Comparison of ENCODE assay signal across 8 cellular contexts in genomic region chr2:231411871-231412615, GRCh38. TPM values are rescaled to one million over a fixed set of nuclear protein-coding genes. Genes with fewer than 3 reads are reported as not detected.
DNase-seq lines count a peak whose midpoint lies in the region; ATAC-seq and TF ChIP-seq lines count a peak whose summit lies in the region.

No MANE protein-coding gene starts in this region.

- peaks cover 38% of the 10 kb centered on the region for H3K27me3 ChIP-seq in CD4-positive, alpha-beta T cell (ENCODE audit: control insufficient read depth, insufficient read depth, low read length)
- no peaks in the 10 kb centered on the region for H3K27me3 ChIP-seq in muscle layer of colon (ENCODE audit: control insufficient read depth in 1 of 2, insufficient read depth in 2 of 2, low read length in 2 of 2)

- H3K27ac ChIP-seq in CD4-positive, alpha-beta T cell (ENCODE audit: low read depth, low read length): no peak overlapping the region
- peak overlapping the region; percentile 24 for H3K27ac ChIP-seq in muscle layer of colon (ENCODE audit: low read depth, low read length)

- H3K27ac Mint-ChIP-seq in CD4-positive, alpha-beta T cell: no peak overlapping the region

- peaks cover 1% of the 10 kb centered on the region for H3K4me1 Mint-ChIP-seq in CD4-positive, alpha-beta T cell (ENCODE audit: low read depth)

- H3K4me1 ChIP-seq in muscle layer of colon (ENCODE audit: insufficient read depth, low read length): peaks cover 10% of the 10 kb centered on the region

- CTCF ChIA-PET in CD4-positive, alpha-beta T cell (lab: Charles Lee): interaction anchor here (0.6 to 1.0 kb wide), 2 partner anchors 210 to 338 kb away, joined by 3 read pairs; no protein-coding TSS in a partner anchor

- peak; percentile 37 for TF ChIP-seq POLR2A in GM19193 (IDR thresholded peaks at IDR 0.05; ENCODE audit: extremely low read depth, insufficient read depth, insufficient read length)

- peak overlapping the region; percentile 63 to 74 for H3K4me3 ChIP-seq in muscle layer of colon (ENCODE audit: low read depth in 1 of 2, low read length in 2 of 2)

- H3K4me3 Mint-ChIP-seq in CD4-positive, alpha-beta T cell: peak overlapping the region; percentile 80

- ATAC-seq in CD4-positive, alpha-beta T cell (ENCODE audit: poor library complexity): peak; percentile 94
- peak; percentile 97 for ATAC-seq in HG03354 (IDR thresholded peaks at IDR 0.05; ENCODE audit: poor library complexity, severe bottlenecking, unreplicated experiment)
- ATAC-seq in esophagus mucosa: peak; percentile 95

- H3K36me3 Mint-ChIP-seq in CD4-positive, alpha-beta T cell (ENCODE audit: low read depth): no peaks in the 10 kb centered on the region

- POLR2A ChIA-PET in CD4-positive, alpha-beta T cell (lab: Charles Lee): interaction anchor here (0.9 to 1.0 kb wide), 2 partner anchors 8 to 40 kb away, joined by 3 read pairs; no protein-coding TSS in a partner anchor

- H3K27me3 Mint-ChIP-seq in CD4-positive, alpha-beta T cell: peaks cover 41% of the 10 kb centered on the region

- H3K9me3 ChIP-seq in CD4-positive, alpha-beta T cell (ENCODE audit: control insufficient read depth, low read length): peaks cover 10% of the 10 kb centered on the region
- H3K9me3 ChIP-seq in muscle layer of colon (ENCODE audit: low read length): no peaks in the 10 kb centered on the region

- no peaks in the 10 kb centered on the region for H3K36me3 ChIP-seq in muscle layer of colon (ENCODE audit: insufficient read depth, low read length)

- peak in 9 of 10 experiments; percentile 11 to 67 (median 45) for DNase-seq in CD4-positive, alpha-beta T cell
- DNase-seq in NOMO-1 (lab: John Stamatoyannopoulos, UW; ENCODE audit: unreplicated experiment in 2 of 2): peak; percentile 80 to 82
- peak; percentile 81 for DNase-seq in activated CD8-positive, alpha-beta memory T cell treated with anti-CD3 and anti-CD28 coated beads, Interleukin-2, amount 50 U/mL, for 4 hours
- DNase-seq in stimulated activated CD8-positive, alpha-beta memory T cell treated with anti-CD3 and anti-CD28 coated beads, Interleukin-7, amount 100 ng/mL, for 4 hours (ENCODE audit: low read depth in 2 of 2): peak; percentile 39 to 75

- no peaks in the 10 kb centered on the region for H3K9me3 Mint-ChIP-seq in CD4-positive, alpha-beta T cell

- peak overlapping the region; percentile 65 for H3K9ac ChIP-seq in muscle layer of colon (ENCODE audit: low read length)

- intact Hi-C loops in CD4-positive, alpha-beta T cell (cut with DNase I, micrococcal nuclease): loop anchor here (5.0 to 10.0 kb wide), 2 partner anchors 310 to 1067 kb away; no protein-coding TSS in a partner anchor

- peak; percentile 44 for TF ChIP-seq CTCF in CD4-positive, alpha-beta T cell (IDR thresholded peaks at IDR 0.05)

RNA-seq across cellular contexts. Expression of gene B3GNT7, which starts 16.5 kb away (rescaled TPM):
- total RNA-seq in CD4-positive, alpha-beta T cell: under 1 TPM; 0.38 to 0.89 TPM
- 5.5 TPM for total RNA-seq in esophagus mucosa

RNA-seq across cellular contexts. Expression of gene NCL, which starts 52.2 kb away (rescaled TPM):
- 100 to 1,000 TPM; 387 to 395 TPM for total RNA-seq in CD4-positive, alpha-beta T cell
- 403 TPM for total RNA-seq in esophagus mucosa
